In genomic region chr7:148962515-148962822, GRCh38 we compare ENCODE assay signal across 8 cellular contexts.
DNase-seq lines count a peak whose midpoint lies in the region; ATAC-seq and TF ChIP-seq lines count a peak whose summit lies in the region.

No MANE protein-coding gene starts in this region.

- H3K9me3 Mint-ChIP-seq in activated naive CD8-positive, alpha-beta T cell treated with anti-CD3 and anti-CD28 coated beads, Interleukin-2, amount 50 U/mL, for 24 hours: no peaks in the 10 kb centered on the region

- H3K4me1 Mint-ChIP-seq in activated naive CD8-positive, alpha-beta T cell treated with anti-CD3 and anti-CD28 coated beads, Interleukin-2, amount 50 U/mL, for 24 hours: peaks cover 32% of the 10 kb centered on the region

- intact Hi-C loops in mucosa of descending colon (cut with DNase I, micrococcal nuclease): loop anchor here (10.0 kb wide), 2 partner anchors 388 to 458 kb away; no protein-coding TSS in a partner anchor
- intact Hi-C loops in sciatic nerve (cut with DNase I): loop anchor here (5.0 to 10.0 kb wide), 3 partner anchors 78 to 458 kb away; partner anchors contain the start of gene EZH2

- H3K36me3 ChIP-seq in HEK293 (ENCODE audit: control insufficient read depth in 2 of 2, insufficient read depth in 1 of 2, low read length in 2 of 2) (no peaks in the 10 kb centered on the region), mucosa of descending colon (ENCODE audit: low read depth) (no peaks in the 10 kb centered on the region)

- H3K4me3 Mint-ChIP-seq in activated naive CD8-positive, alpha-beta T cell treated with anti-CD3 and anti-CD28 coated beads, Interleukin-2, amount 50 U/mL, for 24 hours: peak overlapping the region; percentile 93

- TF ChIP-seq CTCF in C4-2B (conservative IDR thresholded peaks at IDR 0.05) (no peak), HEK293 (tag by site-specific recombination; IDR thresholded peaks at IDR 0.05) (no peak), mucosa of descending colon (IDR thresholded peaks at IDR 0.05) (no peak)

- H3K36me3 Mint-ChIP-seq in activated naive CD8-positive, alpha-beta T cell treated with anti-CD3 and anti-CD28 coated beads, Interleukin-2, amount 50 U/mL, for 24 hours (ENCODE audit: low read depth): no peaks in the 10 kb centered on the region

- H3K27ac ChIP-seq in C4-2B: peak overlapping the region; percentile 12; the same call in 1 of the 2 replicates
- H3K27ac ChIP-seq in HEK293 (ENCODE audit: extremely low read depth, low read depth, low read length): no peak overlapping the region

- H3K4me1 ChIP-seq in HEK293 (ENCODE audit: control insufficient read depth, insufficient read depth, low read length): no peaks in the 10 kb centered on the region
- H3K4me1 ChIP-seq in mucosa of descending colon (ENCODE audit: low read depth): no peaks in the 10 kb centered on the region

- CTCF ChIA-PET in HEK293 (lab: Yijun Ruan, JAX): interaction anchor here (0.5 to 1.6 kb wide), 12 partner anchors 13 to 823 kb away, joined by 3 to 11 read pairs (median 4); no protein-coding TSS in a partner anchor

- peak overlapping the region; percentile 91 for H3K27ac Mint-ChIP-seq in activated naive CD8-positive, alpha-beta T cell treated with anti-CD3 and anti-CD28 coated beads, Interleukin-2, amount 50 U/mL, for 24 hours

- DNase-seq in activated naive CD8-positive, alpha-beta T cell treated with anti-CD3 and anti-CD28 coated beads, Interleukin-2, amount 50 U/mL, for 24 hours: no peak
- DNase-seq in mucosa of descending colon (no peak), NCI-H1694 (lab: John Stamatoyannopoulos, UW) (no peak), NCI-H2107 (lab: John Stamatoyannopoulos, UW) (no peak), sciatic nerve (ENCODE audit: low spot score) (no peak)

- POLR2A ChIA-PET in HEK293 (lab: Yijun Ruan, JAX): no interaction called here

- ATAC-seq in activated naive CD8-positive, alpha-beta T cell treated with anti-CD3 and anti-CD28 coated beads, Interleukin-2, amount 50 U/mL, for 24 hours: no peak
- ATAC-seq in mucosa of descending colon (no peak), HG03159 (IDR thresholded peaks at IDR 0.05; ENCODE audit: unreplicated experiment) (no peak), sciatic nerve (no peak)

- peaks cover 2% of the 10 kb centered on the region for H3K27me3 Mint-ChIP-seq in activated naive CD8-positive, alpha-beta T cell treated with anti-CD3 and anti-CD28 coated beads, Interleukin-2, amount 50 U/mL, for 24 hours

- no peaks in the 10 kb centered on the region for H3K9me3 ChIP-seq in HEK293 (ENCODE audit: control insufficient read depth, insufficient read depth, low read depth, low read length)
- H3K9me3 ChIP-seq in mucosa of descending colon: no peaks in the 10 kb centered on the region

- peak overlapping the region; percentile 63 for H3K4me3 ChIP-seq in HEK293 (ENCODE audit: low read depth, low read length)
- peak overlapping the region; percentile 4 for H3K4me3 ChIP-seq in mucosa of descending colon

TF ChIP-seq in HEK293, 187 proteins besides CTCF, POLR2A, EP300 and RAD21:
- TF ChIP-seq ZNF785 (tag by site-specific recombination; IDR thresholded peaks at IDR 0.05) (no peak), ZNF501 (tag by site-specific recombination; IDR thresholded peaks at IDR 0.05) (0 out of 2 replicates have a peak, but pooled peaks have one; percentile 20), PRDM1 (tag by site-specific recombination; IDR thresholded peaks at IDR 0.05) (peak; percentile 92; the same call in 1 of the 2 replicates)
- TF ChIP-seq, protein P1, sequence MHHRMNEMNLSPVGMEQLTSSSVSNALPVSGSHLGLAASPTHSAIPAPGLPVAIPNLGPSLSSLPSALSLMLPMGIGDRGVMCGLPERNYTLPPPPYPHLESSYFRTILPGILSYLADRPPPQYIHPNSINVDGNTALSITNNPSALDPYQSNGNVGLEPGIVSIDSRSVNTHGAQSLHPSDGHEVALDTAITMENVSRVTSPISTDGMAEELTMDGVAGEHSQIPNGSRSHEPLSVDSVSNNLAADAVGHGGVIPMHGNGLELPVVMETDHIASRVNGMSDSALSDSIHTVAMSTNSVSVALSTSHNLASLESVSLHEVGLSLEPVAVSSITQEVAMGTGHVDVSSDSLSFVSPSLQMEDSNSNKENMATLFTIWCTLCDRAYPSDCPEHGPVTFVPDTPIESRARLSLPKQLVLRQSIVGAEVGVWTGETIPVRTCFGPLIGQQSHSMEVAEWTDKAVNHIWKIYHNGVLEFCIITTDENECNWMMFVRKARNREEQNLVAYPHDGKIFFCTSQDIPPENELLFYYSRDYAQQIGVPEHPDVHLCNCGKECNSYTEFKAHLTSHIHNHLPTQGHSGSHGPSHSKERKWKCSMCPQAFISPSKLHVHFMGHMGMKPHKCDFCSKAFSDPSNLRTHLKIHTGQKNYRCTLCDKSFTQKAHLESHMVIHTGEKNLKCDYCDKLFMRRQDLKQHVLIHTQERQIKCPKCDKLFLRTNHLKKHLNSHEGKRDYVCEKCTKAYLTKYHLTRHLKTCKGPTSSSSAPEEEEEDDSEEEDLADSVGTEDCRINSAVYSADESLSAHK (tag by site-specific recombination; IDR thresholded peaks at IDR 0.05): peak; percentile 27
